ENCODE assay signal across 8 cellular contexts in genomic region chr12:113422030-113422900, GRCh38. TPM values are rescaled to one million over a fixed set of nuclear protein-coding genes. Genes with fewer than 3 reads are reported as not detected.
DNase-seq lines count a peak whose midpoint lies in the region; ATAC-seq and TF ChIP-seq lines count a peak whose summit lies in the region.

TSS of gene SDSL (plus strand) at chr12:113422380. CDS start at chr12:113427983, 5,603 bp downstream.

- 0 to 4% (median 1%) methylated on average over 13 of the region's 13 CpGs for WGBS in ovary, 3 donors

- no peaks in the 10 kb centered on the region for H3K9me3 ChIP-seq in ovary

- DNase-seq in C1 segment of cervical spinal cord (lab: John Stamatoyannopoulos, UW) = peak in 11 of 14 donors; percentile 28 to 90 (median 64)
- peak; percentile 48 for DNase-seq in NCI-H2227 treated with DMSO at 0.1 percent for 48 hours (lab: John Stamatoyannopoulos, UW)
- peak; percentile 72 for DNase-seq in Right ventricle myocardium superior
- DNase-seq in ovary = peak; percentile 62 to 71 (median 70)
- DNase-seq in NK-92 (lab: John Stamatoyannopoulos, UW; ENCODE audit: unreplicated experiment) = no peak

- H3K9me3 Mint-ChIP-seq in activated T-helper 17 cell treated with anti-CD3 and anti-CD28 coated beads, Interleukin-2, amount 50 U/mL, for 72 hours = no peaks in the 10 kb centered on the region

- ATAC-seq in GM18870 (IDR thresholded peaks at IDR 0.05; ENCODE audit: unreplicated experiment) = peak; percentile 87
- ATAC-seq in HG03025 (IDR thresholded peaks at IDR 0.05; ENCODE audit: low FRiP score, unreplicated experiment) = peak; percentile 66
- ATAC-seq in activated T-helper 17 cell treated with anti-CD3 and anti-CD28 coated beads, Interleukin-2, amount 50 U/mL, for 72 hours (replicated peaks) = peak; percentile 92
- ATAC-seq in Right ventricle myocardium superior (ENCODE audit: poor library complexity) = peak; percentile 88

- H3K27me3 ChIP-seq in ovary = no peaks in the 10 kb centered on the region

- no peak for TF ChIP-seq EP300 in ovary (IDR thresholded peaks at IDR 0.05)

- intact Hi-C loops in Right ventricle myocardium superior (cut with DNase I) = loop anchor here (5.0 to 10.0 kb wide), 2 partner anchors 110 to 237 kb away; partner anchors contain the start of genes DDX54 and RITA1
- intact Hi-C loops in ovary (cut with DNase I) = loop anchor here in 1 of 4 donors (10.0 kb wide), 1 partner anchor 117 kb away; no protein-coding TSS in a partner anchor

- H3K36me3 ChIP-seq in ovary = no peaks in the 10 kb centered on the region

- H3K36me3 Mint-ChIP-seq in activated T-helper 17 cell treated with anti-CD3 and anti-CD28 coated beads, Interleukin-2, amount 50 U/mL, for 72 hours (ENCODE audit: low read depth) = no peaks in the 10 kb centered on the region

- TF ChIP-seq CTCF in ovary (IDR thresholded peaks at IDR 0.05) = no peak

- H3K27ac Mint-ChIP-seq in activated T-helper 17 cell treated with anti-CD3 and anti-CD28 coated beads, Interleukin-2, amount 50 U/mL, for 72 hours = no peak within 1 kb of the TSS

- peak within 1 kb of the TSS in 1 of 2 donors; percentile 46 for H3K27ac ChIP-seq in ovary

- H3K4me3 ChIP-seq in ovary = peak within 1 kb of the TSS; percentile 31

- peaks cover 3% of the 10 kb centered on the region for H3K27me3 Mint-ChIP-seq in activated T-helper 17 cell treated with anti-CD3 and anti-CD28 coated beads, Interleukin-2, amount 50 U/mL, for 72 hours

- peaks cover 7% of the 10 kb centered on the region for H3K4me1 ChIP-seq in ovary (ENCODE audit: insufficient read depth)

- no peak for TF ChIP-seq POLR2A in ovary (IDR thresholded peaks at IDR 0.05)

- H3K4me3 Mint-ChIP-seq in activated T-helper 17 cell treated with anti-CD3 and anti-CD28 coated beads, Interleukin-2, amount 50 U/mL, for 72 hours = peak within 1 kb of the TSS; percentile 45

- peaks cover 4% of the 10 kb centered on the region for H3K4me1 Mint-ChIP-seq in activated T-helper 17 cell treated with anti-CD3 and anti-CD28 coated beads, Interleukin-2, amount 50 U/mL, for 72 hours

RNA-seq across cellular contexts. Expression of gene SDSL, which starts in this region (rescaled TPM):
- under 1 TPM; 0.24 to 0.69 TPM for total RNA-seq in activated T-helper 17 cell treated with anti-CD3 and anti-CD28 coated beads, Interleukin-2, amount 50 U/mL, for 72 hours
- 6.3 TPM for total RNA-seq in Right ventricle myocardium superior
- total RNA-seq in ovary = 10 to 100 TPM in 1 of 7 donors, 1 to 10 TPM in 6; 1.7 to 19.3 (median 4.5) TPM
- polyA plus RNA-seq in ovary = 1 to 10 TPM in 1 of 2 donors, under 1 TPM in 1; 0.43 to 3.0 TPM

Comparison
In these comparisons a context has a peak if more than half of its experiments do, and no peak if none do; other contexts are left out.
1. Peak in ATAC-seq in activated T-helper 17 cell treated with anti-CD3 and anti-CD28 coated beads, Interleukin-2, amount 50 U/mL, for 72 hours; RNA of the gene not detected or under 1 TPM.